ENCODE assay signal across 1 cellular context in genomic region chr6:169751242-169752073, GRCh38.
TF ChIP-seq lines count a peak whose summit lies in the region.

Gene DYNLT2 (minus strand): TSS chr6:169751572. CDS start chr6:169751458, 114 bp downstream.
Gene ERMARD (plus strand): TSS chr6:169751622. CDS start chr6:169751658, 36 bp downstream.

TF ChIP-seq in GM12878, 131 proteins besides CTCF, POLR2A, EP300 and RAD21 (continued from another document and continues in another):
- TF ChIP-seq ZBTB33 (IDR thresholded peaks at IDR 0.05) (no peak), FOXM1 (IDR thresholded peaks at IDR 0.05; ENCODE audit: low read depth, low read length) (no peak), TCF12 (IDR thresholded peaks at IDR 0.05; ENCODE audit: low read depth, low read length) (peak; percentile 69; the same call in 1 of the 2 replicates), SUZ12 (IDR thresholded peaks at IDR 0.05; ENCODE audit: unreplicated experiment) (no peak), ELK1 (IDR thresholded peaks at IDR 0.05; ENCODE audit: low read depth, low read length) (peak; percentile 99), KAT2A (conservative IDR thresholded peaks at IDR 0.05; ENCODE audit: control insufficient read depth, low read depth, low read length) (no peak), PKNOX1 (IDR thresholded peaks at IDR 0.05) (no peak), MTA2 (IDR thresholded peaks at IDR 0.05; ENCODE audit: low read depth) (no peak), BRCA1 (IDR thresholded peaks at IDR 0.05; ENCODE audit: low read depth, low read length) (no peak), E2F8 (IDR thresholded peaks at IDR 0.05; ENCODE audit: low read depth, partially characterized antibody) (no peak), IRF5 (IDR thresholded peaks at IDR 0.05; ENCODE audit: borderline replicate concordance) (no peak), USF2 (IDR thresholded peaks at IDR 0.05; ENCODE audit: borderline replicate concordance, low read depth, low read length) (no peak), MLLT1 (IDR thresholded peaks at IDR 0.05) (peak; percentile 55; the same call in 1 of the 2 replicates), ZNF24 (IDR thresholded peaks at IDR 0.05) (peak; percentile 38; the same call in 1 of the 2 replicates), CHD1 (IDR thresholded peaks at IDR 0.05; ENCODE audit: low read depth, low read length) (no peak), IRF3 (IDR thresholded peaks at IDR 0.05) (no peak), ZBTB11 (CRISPR knock-in tag; IDR thresholded peaks at IDR 0.05) (no peak), SREBF1 (IDR thresholded peaks at IDR 0.05; ENCODE audit: low read length) (no peak), HDAC2 (IDR thresholded peaks at IDR 0.05) (no peak), ZBED1 (IDR thresholded peaks at IDR 0.05; ENCODE audit: borderline replicate concordance) (no peak; the same call in 1 of the 2 replicates), TCF7 (IDR thresholded peaks at IDR 0.05; ENCODE audit: borderline replicate concordance) (no peak), RUNX3 (IDR thresholded peaks at IDR 0.05; ENCODE audit: low read length) (peak; percentile 48; the same call in 1 of the 2 replicates), EED (IDR thresholded peaks at IDR 0.05; ENCODE audit: low read depth) (no peak), ZBTB4 (CRISPR knock-in tag; IDR thresholded peaks at IDR 0.05) (no peak), PBX3 (IDR thresholded peaks at IDR 0.05; ENCODE audit: insufficient replicate concordance, low read depth, low read length) (no peak), HDGF (IDR thresholded peaks at IDR 0.05) (peak; percentile 85; the same call in 1 of the 2 replicates), GATAD2B (conservative IDR thresholded peaks at IDR 0.05; ENCODE audit: low read depth) (peak; percentile 98), BCL11A (IDR thresholded peaks at IDR 0.05; ENCODE audit: low read depth, low read length) (no peak)
